ENCODE assay signal across 9 cellular contexts in genomic region chr7:29895557-29895956, GRCh38.
"Had no signal": no experiment of that assay in that cellular context is flagged by ENCODE, and none has a peak within 500 bp of the region (broad histone marks: within the 10 kb centered on the region; RNA-seq: fewer than 3 reads in every experiment).

No MANE protein-coding gene starts in this region.

- H3K9ac ChIP-seq: GM23248 had no signal

- H3K27ac ChIP-seq: GM23248, HL-60 had no signal

- DNase-seq: GM23248, GOT3, H7, HFFc6, IMR-90, KBM-7 had no signal

- H3K9me3 ChIP-seq: HAP-1 had no signal

- H2AFZ ChIP-seq: GM23248 had no signal

- ATAC-seq: HCT116 had no signal

- H3K4me3 ChIP-seq: GM23248, HAP-1 had no signal
